ENCODE assay signal across 2 cellular contexts in the genomic region with DNA sequence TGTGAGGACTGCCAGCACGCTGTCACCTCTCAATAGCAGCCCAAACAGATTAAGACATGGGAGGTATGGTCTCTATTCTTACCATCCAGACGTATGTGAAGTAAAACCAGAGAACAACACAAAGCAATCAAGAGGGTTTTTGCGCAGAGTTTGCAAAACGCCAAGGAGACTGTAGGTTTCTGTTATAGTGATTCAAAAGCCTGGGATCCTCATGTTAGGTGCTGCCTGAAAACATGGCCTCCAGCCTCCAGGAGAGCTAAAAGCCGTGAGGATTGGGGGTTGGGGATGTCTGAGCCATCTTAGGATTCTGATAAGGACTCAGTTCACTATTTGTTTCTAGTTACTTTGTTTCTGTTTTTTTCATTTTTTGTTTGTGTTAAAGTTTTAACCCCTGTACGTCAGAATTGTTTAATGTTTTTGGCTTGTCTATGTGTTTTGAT.
TF ChIP-seq lines count a peak whose summit lies in the region.

No MANE protein-coding gene starts in this region.

TF ChIP-seq in liver, 16 proteins besides CTCF, POLR2A, EP300 and RAD21:
- TF ChIP-seq EGR1 (IDR thresholded peaks at IDR 0.05; ENCODE audit: low read depth in 2 of 2) (no peak), YY1 (IDR thresholded peaks at IDR 0.05) (peak; percentile 94)

TF ChIP-seq in HepG2, 621 proteins besides CTCF, POLR2A, EP300 and RAD21:
- TF ChIP-seq PLRG1 (conservative IDR thresholded peaks at IDR 0.05) (no peak), MXI1 (IDR thresholded peaks at IDR 0.05; ENCODE audit: borderline replicate concordance, low read depth, low read length) (no peak), PRDM10 (CRISPR knock-in tag; IDR thresholded peaks at IDR 0.05; ENCODE audit: low read depth) (no peak), PHF8 (CRISPR knock-in tag; IDR thresholded peaks at IDR 0.05) (no peak), RXRB (CRISPR knock-in tag; IDR thresholded peaks at IDR 0.05; ENCODE audit: borderline replicate concordance) (no peak), POLR2AphosphoS2 (IDR thresholded peaks at IDR 0.05; ENCODE audit: low read depth, low read length) (no peak), RFX1 (IDR thresholded peaks at IDR 0.05) (no peak), NCOR1 (IDR thresholded peaks at IDR 0.05; ENCODE audit: borderline replicate concordance, low read length) (no peak), ZNF839 (CRISPR knock-in tag; IDR thresholded peaks at IDR 0.05; ENCODE audit: borderline replicate concordance) (no peak), GTF3A (CRISPR knock-in tag; conservative IDR thresholded peaks at IDR 0.05) (no peak), MATR3 (CRISPR knock-in tag; IDR thresholded peaks at IDR 0.05) (no peak), SP1 (IDR thresholded peaks at IDR 0.05) (no peak), SP1 (CRISPR knock-in tag; IDR thresholded peaks at IDR 0.05) (no peak), AGO1 (IDR thresholded peaks at IDR 0.05; ENCODE audit: low read depth, low read length, poor library complexity, severe bottlenecking) (no peak), ZNF512B (CRISPR knock-in tag; IDR thresholded peaks at IDR 0.05; ENCODE audit: borderline replicate concordance) (no peak)
- TF ChIP-seq, protein P1, sequence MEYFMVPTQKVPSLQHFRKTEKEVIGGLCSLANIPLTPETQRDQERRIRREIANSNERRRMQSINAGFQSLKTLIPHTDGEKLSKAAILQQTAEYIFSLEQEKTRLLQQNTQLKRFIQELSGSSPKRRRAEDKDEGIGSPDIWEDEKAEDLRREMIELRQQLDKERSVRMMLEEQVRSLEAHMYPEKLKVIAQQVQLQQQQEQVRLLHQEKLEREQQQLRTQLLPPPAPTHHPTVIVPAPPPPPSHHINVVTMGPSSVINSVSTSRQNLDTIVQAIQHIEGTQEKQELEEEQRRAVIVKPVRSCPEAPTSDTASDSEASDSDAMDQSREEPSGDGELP (IDR thresholded peaks at IDR 0.05; ENCODE audit: borderline replicate concordance, low read depth): no peak
- TF ChIP-seq, protein P2, sequence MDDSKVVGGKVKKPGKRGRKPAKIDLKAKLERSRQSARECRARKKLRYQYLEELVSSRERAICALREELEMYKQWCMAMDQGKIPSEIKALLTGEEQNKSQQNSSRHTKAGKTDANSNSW (CRISPR knock-in tag; IDR thresholded peaks at IDR 0.05; ENCODE audit: borderline replicate concordance): no peak
